ENCODE assay signal across 8 cellular contexts in the genomic region with DNA sequence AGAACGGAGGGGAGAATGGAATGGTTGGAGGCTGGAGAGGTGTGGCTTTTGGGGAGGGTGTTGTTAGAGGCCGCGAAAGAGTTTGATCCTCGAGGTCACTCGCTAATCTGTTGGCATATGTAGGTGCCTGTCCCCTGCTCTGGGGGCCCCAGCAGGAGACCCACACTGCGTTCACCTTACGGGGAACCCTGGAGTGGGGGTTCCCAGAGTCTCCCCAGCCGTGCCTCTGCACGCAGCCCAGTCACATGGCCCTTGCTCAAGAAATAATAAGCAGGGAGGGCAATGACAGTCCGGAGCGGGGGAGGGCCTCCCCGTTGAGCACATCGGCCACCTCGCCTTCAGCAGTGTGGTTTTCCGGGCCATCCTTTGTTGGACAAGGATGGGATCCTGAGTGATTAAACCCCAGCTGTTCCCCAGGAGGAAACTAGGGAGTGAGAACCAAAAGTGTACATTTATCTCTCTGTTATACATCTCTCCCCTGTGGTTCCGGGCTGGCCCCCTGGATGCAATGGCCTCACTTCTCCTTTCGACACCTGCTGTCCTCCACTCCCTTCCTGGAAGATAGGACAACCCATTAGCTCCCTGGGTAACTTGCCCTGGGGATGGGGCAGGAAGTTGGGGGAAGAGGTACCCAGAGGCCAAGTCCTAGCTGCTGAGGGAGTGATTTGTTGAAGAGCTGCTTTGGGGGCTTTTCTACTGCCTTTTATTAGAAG. TPM values are rescaled to one million over a fixed set of nuclear protein-coding genes. Genes with fewer than 3 reads are reported as not detected.
DNase-seq lines count a peak whose midpoint lies in the region; ATAC-seq, FAIRE-seq and TF ChIP-seq lines count a peak whose summit lies in the region.

No MANE protein-coding gene starts in this region.

- peak overlapping the region; percentile 64 for H3K4me3 Mint-ChIP-seq in activated CD8-positive, alpha-beta T cell treated with anti-CD3 and anti-CD28 coated beads for 36 hours

- peak; percentile 38 for ATAC-seq in activated CD8-positive, alpha-beta T cell treated with anti-CD3 and anti-CD28 coated beads for 36 hours
- peak; percentile 1 to 17 (median 5) for ATAC-seq in pancreas

- CTCF ChIA-PET in activated CD8-positive, alpha-beta T cell treated with anti-CD3 and anti-CD28 coated beads for 36 hours (lab: Charles Lee): interaction anchor here (1.1 to 1.6 kb wide), 3 partner anchors 11 to 69 kb away, joined by 4 to 5 read pairs (median 4); no protein-coding TSS in a partner anchor

- peak overlapping the region; percentile 69 to 99 (median 83) for H3K4me3 ChIP-seq in pancreas

- intact Hi-C loops in activated CD8-positive, alpha-beta T cell treated with anti-CD3 and anti-CD28 coated beads for 36 hours (cut with micrococcal nuclease): no loop called here
- intact Hi-C loops in cardiac septum (cut with DNase I) (no loop called here), pancreas (cut with DNase I) (no loop called here)

- TF ChIP-seq CTCF in activated CD8-positive, alpha-beta T cell treated with anti-CD3 and anti-CD28 coated beads for 36 hours (IDR thresholded peaks at IDR 0.05): no peak
- TF ChIP-seq CTCF in pancreas (IDR thresholded peaks at IDR 0.05): no peak

- H3K27me3 Mint-ChIP-seq in activated CD8-positive, alpha-beta T cell treated with anti-CD3 and anti-CD28 coated beads for 36 hours: peaks cover 59% of the 10 kb centered on the region

- H3K9me3 ChIP-seq in pancreas: no peaks in the 10 kb centered on the region

- DNase-seq in activated effector memory CD4-positive, alpha-beta T cell treated with anti-CD3 and anti-CD28 coated beads, Interleukin-2, amount 50 U/mL, for 16 hours: peak; percentile 74
- no peak for DNase-seq in activated effector memory CD4-positive, alpha-beta T cell treated with Interleukin-2 at 50 U/mL for 16 hours
- DNase-seq in activated CD8-positive, alpha-beta T cell treated with anti-CD3 and anti-CD28 coated beads for 36 hours: peak; percentile 19
- DNase-seq in cardiac septum (ENCODE audit: low spot score): peak; percentile 82
- DNase-seq in pancreas: peak in 2 of 6 donors; percentile 17 to 46
- no peak for DNase-seq in NCI-H524 (lab: John Stamatoyannopoulos, UW)
- no peak for DNase-seq in HuH-7.5 (ENCODE audit: low spot score)
- DNase-seq in NCI-H2107 treated with DMSO at 0.1 percent for 48 hours (lab: John Stamatoyannopoulos, UW; ENCODE audit: unreplicated experiment): no peak

- POLR2A ChIA-PET in activated CD8-positive, alpha-beta T cell treated with anti-CD3 and anti-CD28 coated beads for 36 hours (lab: Charles Lee): interaction anchor here (0.6 kb wide), 1 partner anchor 30 kb away, joined by 4 read pairs; no protein-coding TSS in a partner anchor

- 3 to 8% methylated on average over 17 of the region's 17 CpGs for WGBS in pancreas, 2 donors

- H3K9me3 Mint-ChIP-seq in activated CD8-positive, alpha-beta T cell treated with anti-CD3 and anti-CD28 coated beads for 36 hours: no peaks in the 10 kb centered on the region

- peaks cover 29% of the 10 kb centered on the region for H3K4me1 Mint-ChIP-seq in activated CD8-positive, alpha-beta T cell treated with anti-CD3 and anti-CD28 coated beads for 36 hours (ENCODE audit: low read depth)

- H3K27ac ChIP-seq in pancreas: peak overlapping the region; percentile 83 to 94 (median 88)

- H3K36me3 Mint-ChIP-seq in activated CD8-positive, alpha-beta T cell treated with anti-CD3 and anti-CD28 coated beads for 36 hours (ENCODE audit: low read depth): no peaks in the 10 kb centered on the region

- H3K4me1 ChIP-seq in pancreas: peaks cover 29 to 39% (median 30%) of the 10 kb centered on the region in 3 donors

- no peaks in the 10 kb centered on the region for H3K27me3 ChIP-seq in pancreas

- no peaks in the 10 kb centered on the region for H3K36me3 ChIP-seq in pancreas

- peak overlapping the region; percentile 7 for H3K27ac Mint-ChIP-seq in activated CD8-positive, alpha-beta T cell treated with anti-CD3 and anti-CD28 coated beads for 36 hours

- FAIRE-seq in pancreas (lab: Jason Lieb, UNC): no peak

RNA-seq across cellular contexts. Expression of a gene that starts 1.3 kb away (rescaled TPM):
- 1 to 10 TPM; 2.7 to 2.8 TPM for total RNA-seq in activated CD8-positive, alpha-beta T cell treated with anti-CD3 and anti-CD28 coated beads for 36 hours
- 22.5 TPM for total RNA-seq in cardiac septum
- 10 to 100 TPM; 33.3 to 60.7 (median 41.0) TPM for total RNA-seq in pancreas
- 10 to 100 TPM; 33.8 to 42.0 TPM for polyA plus RNA-seq in pancreas

Comparison
In these comparisons a context has a peak if more than half of its experiments do, and no peak if none do; other contexts are left out.
1. DNase-seq: peak in activated effector memory CD4-positive, alpha-beta T cell treated with anti-CD3 and anti-CD28 coated beads, Interleukin-2, amount 50 U/mL, for 16 hours (single experiment), activated CD8-positive, alpha-beta T cell treated with anti-CD3 and anti-CD28 coated beads for 36 hours (single experiment) and cardiac septum (single experiment); none in activated effector memory CD4-positive, alpha-beta T cell treated with Interleukin-2 at 50 U/mL for 16 hours (single experiment), NCI-H524 (0 of 2), HuH-7.5 (single experiment) and NCI-H2107 treated with DMSO at 0.1 percent for 48 hours (single experiment).